ENCODE assay signal across 31 cellular contexts in the genomic region with DNA sequence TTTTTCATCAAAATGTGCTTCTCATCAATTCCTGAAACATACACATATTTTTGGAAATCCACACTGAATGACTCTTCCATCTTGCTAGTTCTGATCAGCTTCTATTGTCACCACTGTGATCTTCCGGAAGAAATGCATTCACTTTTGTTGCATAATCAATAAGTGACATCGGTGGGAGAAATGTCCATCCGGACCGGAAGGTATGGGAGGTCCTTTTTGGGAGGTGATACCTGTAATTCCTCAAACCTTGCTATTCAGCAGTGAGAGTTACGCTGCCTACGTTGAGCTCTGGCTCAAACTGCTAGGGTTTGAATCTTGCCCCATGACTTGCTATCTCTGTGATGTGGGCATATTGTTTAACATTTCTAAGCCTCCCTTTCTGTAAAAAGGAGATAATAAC.
"Had no signal": no experiment of that assay in that cellular context is flagged by ENCODE, and none has a peak within 500 bp of the region (broad histone marks: within the 10 kb centered on the region; RNA-seq: fewer than 3 reads in every experiment).

No MANE protein-coding gene starts in this region.

- H3K36me3 ChIP-seq: ascending aorta, cardiac muscle cell, WERI-Rb-1 had no signal

- H3K4me3 ChIP-seq: ascending aorta, cardiac muscle cell had no signal

- ATAC-seq: activated CD4-positive, alpha-beta T cell treated with anti-CD3 and anti-CD28 coated beads for 36 hours; activated CD4-positive, CD25-positive, alpha-beta regulatory T cell treated with anti-CD3 and anti-CD28 coated beads, Interleukin-2, amount 50 U/mL, for 24 hours; activated CD8-positive, alpha-beta memory T cell treated with anti-CD3 and anti-CD28 coated beads, Interleukin-2, amount 10 ng/mL, durations not matched to agents 7 days and 5 days; activated CD8-positive, alpha-beta T cell treated with anti-CD3 and anti-CD28 coated beads, Interleukin-2, amount 10 ng/mL, durations not matched to agents 7 days and 5 days; activated naive CD8-positive, alpha-beta T cell treated with anti-CD3 and anti-CD28 coated beads, Interleukin-2, amount 50 U/mL, for 24 hours; WTC11 had no signal

- H3K27me3 ChIP-seq: ascending aorta, cardiac muscle cell had no signal

- H3K4me1 ChIP-seq: ascending aorta had no signal

- H3K27ac ChIP-seq: ascending aorta, cardiac muscle cell, WERI-Rb-1 had no signal

- DNase-seq: activated CD4-positive, alpha-beta memory T cell treated with anti-CD3 and anti-CD28 coated beads, Interleukin-2, amount 10 ng/mL, durations not matched to agents 7 days and 5 days; activated CD4-positive, alpha-beta T cell treated with anti-CD3 and anti-CD28 coated beads for 1 hour; activated CD4-positive, alpha-beta T cell treated with anti-CD3 and anti-CD28 coated beads for 36 hours; activated CD4-positive, alpha-beta T cell treated with anti-CD3 and anti-CD28 coated beads for 48 hours; activated CD4-positive, alpha-beta T cell treated with anti-CD3 and anti-CD28 coated beads, Interleukin-2, amount 10 ng/mL, durations not matched to agents 7 days and 5 days; activated CD4-positive, alpha-beta T cell treated with anti-CD3 and anti-CD28 coated beads, Interleukin-2, amount 50 U/mL, for 48 hours; activated CD4-positive, CD25-positive, alpha-beta regulatory T cell; activated CD8-positive, alpha-beta memory T cell treated with anti-CD3 and anti-CD28 coated beads for 24 hours; activated CD8-positive, alpha-beta memory T cell treated with anti-CD3 and anti-CD28 coated beads, Interleukin-2, amount 10 ng/mL, durations not matched to agents 7 days and 5 days; activated CD8-positive, alpha-beta memory T cell treated with anti-CD3 and anti-CD28 coated beads, Interleukin-2, amount 50 U/mL, for 48 hours; activated CD8-positive, alpha-beta T cell treated with anti-CD3 and anti-CD28 coated beads, Interleukin-2, amount 10 ng/mL, durations not matched to agents 7 days and 5 days; activated effector memory CD4-positive, alpha-beta T cell treated with Interleukin-2 at 50 U/mL for 16 hours; activated gamma-delta T cell; activated naive CD4-positive, alpha-beta T cell treated with anti-CD3 and anti-CD28 coated beads, Interleukin-2, amount 10 ng/mL, durations not matched to agents 7 days and 5 days; activated naive CD4-positive, alpha-beta T cell treated with Interleukin-2 at 50 U/mL for 16 hours; activated naive CD8-positive, alpha-beta T cell treated with anti-CD3 and anti-CD28 coated beads, Interleukin-2, amount 10 ng/mL, durations not matched to agents 7 days and 5 days; activated naive CD8-positive, alpha-beta T cell treated with anti-CD3 and anti-CD28 coated beads, Interleukin-2, amount 50 U/mL, for 24 hours; activated T-cell treated with anti-CD3 and anti-CD28 coated beads, Interleukin-2, amount 50 U/mL, for 24 hours; activated T-cell treated with anti-CD3 and anti-CD28 coated beads, Interleukin-2, amount 50 U/mL, for 48 hours; amygdala; anterior cingulate cortex; caudate nucleus; cerebellar nuclear complex; T-helper 1 cell; T-helper 2 cell; T-helper 9 cell; WERI-Rb-1 had no signal
